ENCODE assay signal across 12 cellular contexts in the genomic region with DNA sequence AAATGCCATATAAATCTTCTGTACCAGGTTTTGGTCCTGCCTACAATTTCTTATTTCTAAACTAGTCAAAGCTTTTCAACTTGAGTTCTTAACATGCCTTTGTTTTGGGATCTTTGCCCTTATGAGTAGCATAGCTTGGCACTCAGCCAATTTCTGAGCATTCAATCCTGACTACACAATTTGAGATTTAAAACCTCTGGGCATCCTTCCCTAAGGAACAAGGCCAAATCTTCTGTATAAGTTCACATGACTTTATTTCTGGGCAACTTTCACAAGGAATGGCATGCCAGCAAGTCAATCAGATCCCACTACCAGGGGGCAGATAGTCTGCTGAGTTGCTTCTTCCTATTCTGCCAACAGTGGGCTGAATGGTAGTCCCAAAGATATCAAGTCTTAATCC.
DNase-seq lines count a peak whose midpoint lies in the region; ATAC-seq and TF ChIP-seq lines count a peak whose summit lies in the region.
"Had no signal": no experiment of that assay in that cellular context is flagged by ENCODE, and none has a peak within 500 bp of the region (broad histone marks: within the 10 kb centered on the region; RNA-seq: fewer than 3 reads in every experiment).

No MANE protein-coding gene starts in this region.

- ATAC-seq in HG02981 (IDR thresholded peaks at IDR 0.05; ENCODE audit: unreplicated experiment), result no peak

- no peak for TF ChIP-seq CTCF in HFFc6 (IDR thresholded peaks at IDR 0.05)

- H3K27me3 Mint-ChIP-seq in HFFc6 (ENCODE audit: insufficient read depth), result no peaks in the 10 kb centered on the region; the same call in 1 of the 2 replicates

- no peaks in the 10 kb centered on the region for H3K36me3 Mint-ChIP-seq in HFFc6 (ENCODE audit: low read depth)
- H3K36me3 Mint-ChIP-seq: activated naive CD8-positive, alpha-beta T cell treated with anti-CD3 and anti-CD28 coated beads for 36 hours; CD4-positive, alpha-beta memory T cell had no signal

- H3K9me3 Mint-ChIP-seq in HFFc6, result no peaks in the 10 kb centered on the region
- H3K9me3 Mint-ChIP-seq: activated naive CD8-positive, alpha-beta T cell treated with anti-CD3 and anti-CD28 coated beads for 36 hours; CD4-positive, alpha-beta memory T cell had no signal

- no peak overlapping the region for H3K27ac Mint-ChIP-seq in HFFc6
- H3K27ac Mint-ChIP-seq: activated naive CD8-positive, alpha-beta T cell treated with anti-CD3 and anti-CD28 coated beads for 36 hours; CD4-positive, alpha-beta memory T cell had no signal

- no peak overlapping the region for H3K4me3 Mint-ChIP-seq in HFFc6
- H3K4me3 Mint-ChIP-seq: activated naive CD8-positive, alpha-beta T cell treated with anti-CD3 and anti-CD28 coated beads for 36 hours; CD4-positive, alpha-beta memory T cell had no signal

- peaks cover 58% of the 10 kb centered on the region for H3K4me1 Mint-ChIP-seq in HFFc6 (ENCODE audit: low read depth)

- DNase-seq in AG08395 (ENCODE audit: low spot score) (peak; percentile 36), HFFc6 (peak; percentile 68), amniotic epithelial cell (ENCODE audit: low read depth) (peak; percentile 64), iris pigment epithelial cell (ENCODE audit: low read depth) (peak; percentile 59), NCI-H748 treated with DMSO at 0.1 percent for 48 hours (lab: John Stamatoyannopoulos, UW) (no peak), middle frontal gyrus (ENCODE audit: extremely low spot score, low spot score) (no peak), NCI-H2196 (lab: John Stamatoyannopoulos, UW; ENCODE audit: unreplicated experiment) (no peak)
- DNase-seq: activated CD4-positive, alpha-beta T cell treated with anti-CD3 and anti-CD28 coated beads, Interleukin-2, amount 50 U/mL, for 1 hour; activated naive CD8-positive, alpha-beta T cell treated with anti-CD3 and anti-CD28 coated beads for 36 hours; SHP77 treated with DMSO at 0.1 percent for 48 hours had no signal

Comparison
In these comparisons a context has a peak if more than half of its experiments do, and no peak if none do; other contexts are left out.
1. DNase-seq: peak in AG08395 (single experiment), HFFc6 (single experiment), amniotic epithelial cell (single experiment) and iris pigment epithelial cell (single experiment); none in NCI-H748 treated with DMSO at 0.1 percent for 48 hours (single experiment), middle frontal gyrus (single experiment) and NCI-H2196 (single experiment).